ENCODE assay signal across 1 cellular context in genomic region chr5:151140686-151141459, GRCh38.
TF ChIP-seq lines count a peak whose summit lies in the region.

No MANE protein-coding gene starts in this region.

TF ChIP-seq in GM23338, 12 proteins besides CTCF, POLR2A, EP300 and RAD21 (continued from another document):
- no peak for TF ChIP-seq ZNF462 (CRISPR knock-in tag; IDR thresholded peaks at IDR 0.05)
- TF ChIP-seq EZH2 (IDR thresholded peaks at IDR 0.05; ENCODE audit: low read depth, unreplicated experiment): no peak
- no peak for TF ChIP-seq ZNF331 (CRISPR knock-in tag; IDR thresholded peaks at IDR 0.05; ENCODE audit: low read depth)
- no peak for TF ChIP-seq EZH2phosphoT487 (IDR thresholded peaks at IDR 0.05; ENCODE audit: unreplicated experiment)
- TF ChIP-seq NANOG (IDR thresholded peaks at IDR 0.05; ENCODE audit: borderline replicate concordance): no peak
- TF ChIP-seq POLR2AphosphoS5 (IDR thresholded peaks at IDR 0.05; ENCODE audit: low read depth): no peak
- no peak for TF ChIP-seq ZNF114 (CRISPR knock-in tag; IDR thresholded peaks at IDR 0.05)
- no peak for TF ChIP-seq ETS1 (IDR thresholded peaks at IDR 0.05)
- no peak for TF ChIP-seq JUNB (IDR thresholded peaks at IDR 0.05; ENCODE audit: unreplicated experiment)
- TF ChIP-seq CREB1 (CRISPR knock-in tag; IDR thresholded peaks at IDR 0.05; ENCODE audit: low read depth): no peak
